Comparison of ENCODE assay signal across 1 cellular context in the genomic region with DNA sequence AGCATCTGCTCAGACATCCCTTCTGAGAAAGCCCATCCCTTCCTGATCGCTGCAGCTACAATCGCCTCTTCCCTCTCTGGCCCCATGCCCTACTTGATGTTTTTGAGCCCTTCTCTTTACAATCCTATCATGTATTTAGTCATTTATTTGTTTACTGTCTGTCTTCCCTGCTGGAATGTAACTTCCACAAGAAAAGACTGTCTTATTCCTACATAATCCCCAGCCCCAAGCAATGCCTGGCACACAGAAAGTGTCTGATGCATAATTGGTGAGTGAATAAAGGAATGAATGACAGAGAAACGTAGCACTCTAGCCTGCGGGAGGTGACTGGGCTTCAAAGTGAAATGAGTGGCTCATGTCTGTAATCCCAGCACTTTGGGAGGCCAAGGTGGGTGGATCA.
TF ChIP-seq lines count a peak whose summit lies in the region.

No MANE protein-coding gene starts in this region.

TF ChIP-seq in HEK293, 187 proteins besides CTCF, POLR2A, EP300 and RAD21 (continued from another document):
- TF ChIP-seq, protein P1, sequence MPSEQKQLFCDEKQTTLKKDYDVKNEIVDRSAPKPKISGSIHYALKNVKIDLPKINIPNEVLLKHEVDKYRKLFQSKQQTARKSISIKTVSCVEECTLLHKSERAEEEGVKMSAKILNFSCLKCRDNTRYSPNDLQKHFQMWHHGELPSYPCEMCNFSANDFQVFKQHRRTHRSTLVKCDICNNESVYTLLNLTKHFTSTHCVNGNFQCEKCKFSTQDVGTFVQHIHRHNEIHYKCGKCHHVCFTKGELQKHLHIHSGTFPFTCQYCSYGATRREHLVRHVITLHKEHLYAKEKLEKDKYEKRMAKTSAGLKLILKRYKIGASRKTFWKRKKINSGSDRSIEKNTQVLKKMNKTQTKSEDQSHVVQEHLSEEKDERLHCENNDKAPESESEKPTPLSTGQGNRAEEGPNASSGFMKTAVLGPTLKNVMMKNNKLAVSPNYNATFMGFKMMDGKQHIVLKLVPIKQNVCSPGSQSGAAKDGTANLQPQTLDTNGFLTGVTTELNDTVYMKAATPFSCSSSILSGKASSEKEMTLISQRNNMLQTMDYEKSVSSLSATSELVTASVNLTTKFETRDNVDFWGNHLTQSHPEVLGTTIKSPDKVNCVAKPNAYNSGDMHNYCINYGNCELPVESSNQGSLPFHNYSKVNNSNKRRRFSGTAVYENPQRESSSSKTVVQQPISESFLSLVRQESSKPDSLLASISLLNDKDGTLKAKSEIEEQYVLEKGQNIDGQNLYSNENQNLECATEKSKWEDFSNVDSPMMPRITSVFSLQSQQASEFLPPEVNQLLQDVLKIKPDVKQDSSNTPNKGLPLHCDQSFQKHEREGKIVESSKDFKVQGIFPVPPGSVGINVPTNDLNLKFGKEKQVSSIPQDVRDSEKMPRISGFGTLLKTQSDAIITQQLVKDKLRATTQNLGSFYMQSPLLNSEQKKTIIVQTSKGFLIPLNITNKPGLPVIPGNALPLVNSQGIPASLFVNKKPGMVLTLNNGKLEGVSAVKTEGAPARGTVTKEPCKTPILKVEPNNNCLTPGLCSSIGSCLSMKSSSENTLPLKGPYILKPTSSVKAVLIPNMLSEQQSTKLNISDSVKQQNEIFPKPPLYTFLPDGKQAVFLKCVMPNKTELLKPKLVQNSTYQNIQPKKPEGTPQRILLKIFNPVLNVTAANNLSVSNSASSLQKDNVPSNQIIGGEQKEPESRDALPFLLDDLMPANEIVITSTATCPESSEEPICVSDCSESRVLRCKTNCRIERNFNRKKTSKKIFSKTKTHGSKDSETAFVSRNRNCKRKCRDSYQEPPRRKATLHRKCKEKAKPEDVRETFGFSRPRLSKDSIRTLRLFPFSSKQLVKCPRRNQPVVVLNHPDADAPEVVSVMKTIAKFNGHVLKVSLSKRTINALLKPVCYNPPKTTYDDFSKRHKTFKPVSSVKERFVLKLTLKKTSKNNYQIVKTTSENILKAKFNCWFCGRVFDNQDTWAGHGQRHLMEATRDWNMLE (tag by site-specific recombination; conservative IDR thresholded peaks at IDR 0.05; ENCODE audit: low read depth), result no peak
- TF ChIP-seq ZNF514 (tag by site-specific recombination; IDR thresholded peaks at IDR 0.05) (no peak), ZNF175 (tag by site-specific recombination; IDR thresholded peaks at IDR 0.05) (no peak), ZNF2 (tag by site-specific recombination; IDR thresholded peaks at IDR 0.05) (no peak), ZNF10 (tag by site-specific recombination; IDR thresholded peaks at IDR 0.05) (no peak)
- TF ChIP-seq, protein P2, sequence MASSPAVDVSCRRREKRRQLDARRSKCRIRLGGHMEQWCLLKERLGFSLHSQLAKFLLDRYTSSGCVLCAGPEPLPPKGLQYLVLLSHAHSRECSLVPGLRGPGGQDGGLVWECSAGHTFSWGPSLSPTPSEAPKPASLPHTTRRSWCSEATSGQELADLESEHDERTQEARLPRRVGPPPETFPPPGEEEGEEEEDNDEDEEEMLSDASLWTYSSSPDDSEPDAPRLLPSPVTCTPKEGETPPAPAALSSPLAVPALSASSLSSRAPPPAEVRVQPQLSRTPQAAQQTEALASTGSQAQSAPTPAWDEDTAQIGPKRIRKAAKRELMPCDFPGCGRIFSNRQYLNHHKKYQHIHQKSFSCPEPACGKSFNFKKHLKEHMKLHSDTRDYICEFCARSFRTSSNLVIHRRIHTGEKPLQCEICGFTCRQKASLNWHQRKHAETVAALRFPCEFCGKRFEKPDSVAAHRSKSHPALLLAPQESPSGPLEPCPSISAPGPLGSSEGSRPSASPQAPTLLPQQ (tag by site-specific recombination; IDR thresholded peaks at IDR 0.05), result no peak
- TF ChIP-seq, protein P3, sequence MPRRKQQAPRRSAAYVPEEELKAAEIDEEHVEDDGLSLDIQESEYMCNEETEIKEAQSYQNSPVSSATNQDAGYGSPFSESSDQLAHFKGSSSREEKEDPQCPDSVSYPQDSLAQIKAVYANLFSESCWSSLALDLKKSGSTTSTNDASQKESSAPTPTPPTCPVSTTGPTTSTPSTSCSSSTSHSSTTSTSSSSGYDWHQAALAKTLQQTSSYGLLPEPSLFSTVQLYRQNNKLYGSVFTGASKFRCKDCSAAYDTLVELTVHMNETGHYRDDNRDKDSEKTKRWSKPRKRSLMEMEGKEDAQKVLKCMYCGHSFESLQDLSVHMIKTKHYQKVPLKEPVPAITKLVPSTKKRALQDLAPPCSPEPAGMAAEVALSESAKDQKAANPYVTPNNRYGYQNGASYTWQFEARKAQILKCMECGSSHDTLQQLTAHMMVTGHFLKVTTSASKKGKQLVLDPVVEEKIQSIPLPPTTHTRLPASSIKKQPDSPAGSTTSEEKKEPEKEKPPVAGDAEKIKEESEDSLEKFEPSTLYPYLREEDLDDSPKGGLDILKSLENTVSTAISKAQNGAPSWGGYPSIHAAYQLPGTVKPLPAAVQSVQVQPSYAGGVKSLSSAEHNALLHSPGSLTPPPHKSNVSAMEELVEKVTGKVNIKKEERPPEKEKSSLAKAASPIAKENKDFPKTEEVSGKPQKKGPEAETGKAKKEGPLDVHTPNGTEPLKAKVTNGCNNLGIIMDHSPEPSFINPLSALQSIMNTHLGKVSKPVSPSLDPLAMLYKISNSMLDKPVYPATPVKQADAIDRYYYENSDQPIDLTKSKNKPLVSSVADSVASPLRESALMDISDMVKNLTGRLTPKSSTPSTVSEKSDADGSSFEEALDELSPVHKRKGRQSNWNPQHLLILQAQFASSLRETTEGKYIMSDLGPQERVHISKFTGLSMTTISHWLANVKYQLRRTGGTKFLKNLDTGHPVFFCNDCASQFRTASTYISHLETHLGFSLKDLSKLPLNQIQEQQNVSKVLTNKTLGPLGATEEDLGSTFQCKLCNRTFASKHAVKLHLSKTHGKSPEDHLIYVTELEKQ (tag by site-specific recombination; IDR thresholded peaks at IDR 0.05; ENCODE audit: borderline replicate concordance), result no peak
- TF ChIP-seq, protein P4, sequence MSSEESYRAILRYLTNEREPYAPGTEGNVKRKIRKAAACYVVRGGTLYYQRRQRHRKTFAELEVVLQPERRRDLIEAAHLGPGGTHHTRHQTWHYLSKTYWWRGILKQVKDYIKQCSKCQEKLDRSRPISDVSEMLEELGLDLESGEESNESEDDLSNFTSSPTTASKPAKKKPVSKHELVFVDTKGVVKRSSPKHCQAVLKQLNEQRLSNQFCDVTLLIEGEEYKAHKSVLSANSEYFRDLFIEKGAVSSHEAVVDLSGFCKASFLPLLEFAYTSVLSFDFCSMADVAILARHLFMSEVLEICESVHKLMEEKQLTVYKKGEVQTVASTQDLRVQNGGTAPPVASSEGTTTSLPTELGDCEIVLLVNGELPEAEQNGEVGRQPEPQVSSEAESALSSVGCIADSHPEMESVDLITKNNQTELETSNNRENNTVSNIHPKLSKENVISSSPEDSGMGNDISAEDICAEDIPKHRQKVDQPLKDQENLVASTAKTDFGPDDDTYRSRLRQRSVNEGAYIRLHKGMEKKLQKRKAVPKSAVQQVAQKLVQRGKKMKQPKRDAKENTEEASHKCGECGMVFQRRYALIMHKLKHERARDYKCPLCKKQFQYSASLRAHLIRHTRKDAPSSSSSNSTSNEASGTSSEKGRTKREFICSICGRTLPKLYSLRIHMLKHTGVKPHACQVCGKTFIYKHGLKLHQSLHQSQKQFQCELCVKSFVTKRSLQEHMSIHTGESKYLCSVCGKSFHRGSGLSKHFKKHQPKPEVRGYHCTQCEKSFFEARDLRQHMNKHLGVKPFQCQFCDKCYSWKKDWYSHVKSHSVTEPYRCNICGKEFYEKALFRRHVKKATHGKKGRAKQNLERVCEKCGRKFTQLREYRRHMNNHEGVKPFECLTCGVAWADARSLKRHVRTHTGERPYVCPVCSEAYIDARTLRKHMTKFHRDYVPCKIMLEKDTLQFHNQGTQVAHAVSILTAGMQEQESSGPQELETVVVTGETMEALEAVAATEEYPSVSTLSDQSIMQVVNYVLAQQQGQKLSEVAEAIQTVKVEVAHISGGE (tag by site-specific recombination; conservative IDR thresholded peaks at IDR 0.05; ENCODE audit: low read depth), result no peak
